Comparison of ENCODE assay signal across 28 cellular contexts in the genomic region with DNA sequence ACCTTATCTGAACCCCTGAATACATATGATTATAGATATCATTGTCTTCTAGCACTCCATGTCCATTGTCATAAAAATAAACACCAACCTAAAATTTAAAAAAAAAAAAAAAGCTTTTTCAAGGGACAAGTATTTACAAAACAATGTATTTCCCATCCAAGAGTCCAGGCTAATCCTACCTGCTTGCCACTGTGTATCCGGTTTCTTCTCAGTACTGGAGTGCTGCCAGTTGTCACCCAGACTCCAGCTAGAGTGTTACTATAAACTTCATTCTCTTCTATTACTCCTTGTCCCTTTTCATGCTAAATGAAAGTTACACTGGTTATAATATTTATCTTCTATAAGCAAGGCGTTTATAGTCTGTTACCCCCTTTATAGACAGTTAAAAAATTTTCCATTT.
"Had no signal": no experiment of that assay in that cellular context is flagged by ENCODE, and none has a peak within 500 bp of the region (broad histone marks: within the 10 kb centered on the region; RNA-seq: fewer than 3 reads in every experiment).

No MANE protein-coding gene starts in this region.

- H3K9me3 Mint-ChIP-seq: activated naive CD4-positive, alpha-beta T cell treated with anti-CD3 and anti-CD28 coated beads, Interleukin-2, amount 50 U/mL, for 72 hours; activated naive CD8-positive, alpha-beta T cell treated with anti-CD3 and anti-CD28 coated beads, Interleukin-2, amount 50 U/mL, for 24 hours; brain; WTC11 had no signal

- H3K4me3 ChIP-seq: ascending aorta, MG63, SK-N-MC had no signal

- H3K9me3 ChIP-seq: ascending aorta, MG63 had no signal

- H3K4me1 ChIP-seq: ascending aorta had no signal

- H3K27me3 ChIP-seq: ascending aorta, MG63 had no signal

- H3K4me3 Mint-ChIP-seq: activated CD8-positive, alpha-beta T cell treated with anti-CD3 and anti-CD28 coated beads, Interleukin-2, amount 10 ng/mL, durations not matched to agents 7 days and 5 days; activated naive CD8-positive, alpha-beta T cell treated with anti-CD3 and anti-CD28 coated beads, Interleukin-2, amount 50 U/mL, for 24 hours; brain; IgD-negative memory B cell; WTC11 had no signal

- DNase-seq: activated CD4-positive, alpha-beta T cell treated with anti-CD3 and anti-CD28 coated beads for 48 hours; activated CD4-positive, alpha-beta T cell treated with anti-CD3 and anti-CD28 coated beads, Interleukin-2, amount 50 U/mL, for 4 hours; activated CD4-positive, CD25-positive, alpha-beta regulatory T cell treated with anti-CD3 and anti-CD28 coated beads, Interleukin-2, amount 50 U/mL, for 72 hours; activated CD8-positive, alpha-beta memory T cell treated with anti-CD3 and anti-CD28 coated beads, Interleukin-2, amount 50 U/mL, for 48 hours; activated CD8-positive, alpha-beta T cell treated with anti-CD3 and anti-CD28 coated beads, Interleukin-2, amount 10 ng/mL, durations not matched to agents 7 days and 5 days; activated effector memory CD4-positive, alpha-beta T cell treated with anti-CD3 and anti-CD28 coated beads, Interleukin-2, amount 50 U/mL, for 16 hours; activated naive CD4-positive, alpha-beta T cell treated with Interleukin-2 at 50 U/mL for 16 hours; activated naive CD8-positive, alpha-beta T cell treated with anti-CD3 and anti-CD28 coated beads, Interleukin-2, amount 50 U/mL, for 24 hours; activated T-cell treated with anti-CD3 and anti-CD28 coated beads, Interleukin-2, amount 50 U/mL, for 1 hour; amniotic stem cell; KG1; MG63; MV-4-11; NCI-H1092 treated with DMSO at 0.1 percent for 48 hours; NCI-H1436; NCI-H1694 treated with DMSO at 0.1 percent for 48 hours; NCI-H2081 treated with DMSO at 0.1 percent for 48 hours; NCI-H2227 treated with DMSO at 0.1 percent for 48 hours; NCI-H446 treated with DMSO at 0.1 percent for 48 hours; NCI-H524 treated with DMSO at 0.1 percent for 48 hours; NCI-H748 treated with DMSO at 0.1 percent for 48 hours; SIG-M5 had no signal

- H3K27ac Mint-ChIP-seq: activated CD8-positive, alpha-beta T cell treated with anti-CD3 and anti-CD28 coated beads, Interleukin-2, amount 10 ng/mL, durations not matched to agents 7 days and 5 days; WTC11 had no signal

- H3K27ac ChIP-seq: ascending aorta, SK-N-MC had no signal

- H3K4me1 Mint-ChIP-seq: activated naive CD8-positive, alpha-beta T cell treated with anti-CD3 and anti-CD28 coated beads, Interleukin-2, amount 50 U/mL, for 24 hours; brain; WTC11 had no signal

- ATAC-seq: activated CD8-positive, alpha-beta T cell treated with anti-CD3 and anti-CD28 coated beads, Interleukin-2, amount 10 ng/mL, durations not matched to agents 7 days and 5 days; activated naive CD8-positive, alpha-beta T cell treated with anti-CD3 and anti-CD28 coated beads, Interleukin-2, amount 50 U/mL, for 24 hours; WTC11 had no signal
